In genomic region chr16:2834968-2835367, GRCh38 we compare ENCODE assay signal across 20 cellular contexts. TPM values are rescaled to one million over a fixed set of nuclear protein-coding genes. Genes with fewer than 3 reads are reported as not detected.
"Had no signal": no experiment of that assay in that cellular context is flagged by ENCODE, and none has a peak within 500 bp of the region (broad histone marks: within the 10 kb centered on the region; RNA-seq: fewer than 3 reads in every experiment).

No MANE protein-coding gene starts in this region.

- DNase-seq: activated B cell treated with CpG ODN at 0.5 μM for 24 hours; activated CD4-positive, alpha-beta T cell treated with anti-CD3 and anti-CD28 coated beads, Interleukin-2, amount 10 ng/mL, durations not matched to agents 24 days and 14 days; activated naive CD4-positive, alpha-beta T cell treated with anti-CD3 and anti-CD28 coated beads for 36 hours; central memory CD4-positive, alpha-beta T cell; glutamatergic neuron; immature natural killer cell; nephron progenitor cell; retina; stimulated activated CD4-positive, alpha-beta T cell treated with anti-CD3 and anti-CD28 coated beads, Interleukin-4, amount 100 ng/mL, for 4 hours; T-helper 2 cell had no signal

- H3K9ac ChIP-seq: parathyroid adenoma had no signal

- H3K4me3 Mint-ChIP-seq: activated B cell treated with CpG ODN at 0.5 μM for 24 hours; activated CD4-positive, alpha-beta T cell treated with anti-CD3 and anti-CD28 coated beads, Interleukin-2, amount 10 ng/mL, durations not matched to agents 24 days and 14 days; activated naive CD4-positive, alpha-beta T cell treated with anti-CD3 and anti-CD28 coated beads for 36 hours; nephron progenitor cell had no signal

- H3K36me3 ChIP-seq: esophagus muscularis mucosa, tibial nerve had no signal

- H3K9me3 Mint-ChIP-seq: activated B cell treated with CpG ODN at 0.5 μM for 24 hours; activated CD4-positive, alpha-beta T cell treated with anti-CD3 and anti-CD28 coated beads, Interleukin-2, amount 10 ng/mL, durations not matched to agents 24 days and 14 days; activated naive CD4-positive, alpha-beta T cell treated with anti-CD3 and anti-CD28 coated beads for 36 hours; immature natural killer cell; nephron progenitor cell had no signal

- H2AFZ ChIP-seq: parathyroid adenoma had no signal

- H3K27ac ChIP-seq: parathyroid adenoma, tibial nerve had no signal

- H3K4me1 Mint-ChIP-seq: activated B cell treated with CpG ODN at 0.5 μM for 24 hours had no signal

- H3K9me3 ChIP-seq: esophagus muscularis mucosa, tibial nerve had no signal

- FAIRE-seq: TTC549 had no signal

- H3K4me3 ChIP-seq: esophagus muscularis mucosa, lung, tibial nerve had no signal

- H3K27ac Mint-ChIP-seq: activated B cell treated with CpG ODN at 0.5 μM for 24 hours; activated CD4-positive, alpha-beta T cell treated with anti-CD3 and anti-CD28 coated beads, Interleukin-2, amount 10 ng/mL, durations not matched to agents 24 days and 14 days; activated naive CD4-positive, alpha-beta T cell treated with anti-CD3 and anti-CD28 coated beads for 36 hours; nephron progenitor cell had no signal

RNA-seq across cellular contexts. Expression of gene ZG16B, which starts 4.9 kb away (rescaled TPM):
- total RNA-seq: esophagus muscularis mucosa, tibial nerve had no signal

RNA-seq across cellular contexts. Expression of gene PRSS21, which starts 17.9 kb away (rescaled TPM):
- total RNA-seq: esophagus muscularis mucosa, skeletal muscle tissue, tibial nerve had no signal

RNA-seq across cellular contexts. Expression of gene PRSS22, which starts 23.0 kb away (rescaled TPM):
- total RNA-seq: activated B cell treated with CpG ODN at 0.5 μM for 24 hours; activated CD4-positive, alpha-beta T cell treated with anti-CD3 and anti-CD28 coated beads, Interleukin-2, amount 10 ng/mL, durations not matched to agents 24 days and 14 days; activated naive CD4-positive, alpha-beta T cell treated with anti-CD3 and anti-CD28 coated beads for 36 hours; dermis microvascular lymphatic vessel endothelial cell; esophagus muscularis mucosa; fibroblast of villous mesenchyme; skeletal muscle tissue; tibial nerve had no signal

RNA-seq across cellular contexts. Expression of gene PRSS41, which starts 36.7 kb away (rescaled TPM):
- total RNA-seq: activated B cell treated with CpG ODN at 0.5 μM for 24 hours; activated CD4-positive, alpha-beta T cell treated with anti-CD3 and anti-CD28 coated beads, Interleukin-2, amount 10 ng/mL, durations not matched to agents 24 days and 14 days; activated naive CD4-positive, alpha-beta T cell treated with anti-CD3 and anti-CD28 coated beads for 36 hours; dermis microvascular lymphatic vessel endothelial cell; esophagus muscularis mucosa; fibroblast of villous mesenchyme; left colon; lung; skeletal muscle tissue; tibial nerve had no signal
- polyA plus RNA-seq: adipose tissue, immature natural killer cell, lung had no signal

RNA-seq across cellular contexts. Expression of gene PRSS33, which starts 47.6 kb away (rescaled TPM):
- total RNA-seq: activated B cell treated with CpG ODN at 0.5 μM for 24 hours; activated CD4-positive, alpha-beta T cell treated with anti-CD3 and anti-CD28 coated beads, Interleukin-2, amount 10 ng/mL, durations not matched to agents 24 days and 14 days; dermis microvascular lymphatic vessel endothelial cell; esophagus muscularis mucosa; fibroblast of villous mesenchyme; left colon; skeletal muscle tissue; tibial nerve had no signal
- polyA plus RNA-seq: adipose tissue had no signal
